ENCODE assay signal across 17 cellular contexts in genomic region chr5:30600892-30601291, GRCh38.
"Had no signal": no experiment of that assay in that cellular context is flagged by ENCODE, and none has a peak within 500 bp of the region (broad histone marks: within the 10 kb centered on the region; RNA-seq: fewer than 3 reads in every experiment).

No MANE protein-coding gene starts in this region.

- ATAC-seq: activated naive CD8-positive, alpha-beta T cell treated with anti-CD3 and anti-CD28 coated beads, Interleukin-2, amount 50 U/mL, for 24 hours; body of pancreas; heart right ventricle; naive thymus-derived CD4-positive, alpha-beta T cell had no signal

- DNase-seq: activated CD4-positive, alpha-beta T cell treated with anti-CD3 and anti-CD28 coated beads for 4 hours; activated CD4-positive, alpha-beta T cell treated with anti-CD3 and anti-CD28 coated beads, Interleukin-2, amount 50 U/mL, for 48 hours; activated CD4-positive, CD25-positive, alpha-beta regulatory T cell; activated effector memory CD4-positive, alpha-beta T cell treated with Interleukin-2 at 50 U/mL for 16 hours; activated naive CD4-positive, alpha-beta T cell treated with anti-CD3 and anti-CD28 coated beads, Interleukin-2, amount 50 U/mL, for 16 hours; activated naive CD8-positive, alpha-beta T cell treated with anti-CD3 and anti-CD28 coated beads, Interleukin-2, amount 50 U/mL, for 24 hours; activated T-cell treated with anti-CD3 and anti-CD28 coated beads, Interleukin-2, amount 50 U/mL, for 48 hours; body of pancreas; effector CD4-positive, alpha-beta T cell; heart right ventricle; naive thymus-derived CD4-positive, alpha-beta T cell; occipital lobe; posterior cingulate gyrus; retina; stimulated activated CD4-positive, alpha-beta T cell treated with anti-CD3 and anti-CD28 coated beads, Interleukin-4, amount 100 ng/mL, for 1 hour; stimulated activated naive CD4-positive, alpha-beta T cell; T1000 had no signal
